Comparison of ENCODE assay signal across 1 cellular context in the genomic region with DNA sequence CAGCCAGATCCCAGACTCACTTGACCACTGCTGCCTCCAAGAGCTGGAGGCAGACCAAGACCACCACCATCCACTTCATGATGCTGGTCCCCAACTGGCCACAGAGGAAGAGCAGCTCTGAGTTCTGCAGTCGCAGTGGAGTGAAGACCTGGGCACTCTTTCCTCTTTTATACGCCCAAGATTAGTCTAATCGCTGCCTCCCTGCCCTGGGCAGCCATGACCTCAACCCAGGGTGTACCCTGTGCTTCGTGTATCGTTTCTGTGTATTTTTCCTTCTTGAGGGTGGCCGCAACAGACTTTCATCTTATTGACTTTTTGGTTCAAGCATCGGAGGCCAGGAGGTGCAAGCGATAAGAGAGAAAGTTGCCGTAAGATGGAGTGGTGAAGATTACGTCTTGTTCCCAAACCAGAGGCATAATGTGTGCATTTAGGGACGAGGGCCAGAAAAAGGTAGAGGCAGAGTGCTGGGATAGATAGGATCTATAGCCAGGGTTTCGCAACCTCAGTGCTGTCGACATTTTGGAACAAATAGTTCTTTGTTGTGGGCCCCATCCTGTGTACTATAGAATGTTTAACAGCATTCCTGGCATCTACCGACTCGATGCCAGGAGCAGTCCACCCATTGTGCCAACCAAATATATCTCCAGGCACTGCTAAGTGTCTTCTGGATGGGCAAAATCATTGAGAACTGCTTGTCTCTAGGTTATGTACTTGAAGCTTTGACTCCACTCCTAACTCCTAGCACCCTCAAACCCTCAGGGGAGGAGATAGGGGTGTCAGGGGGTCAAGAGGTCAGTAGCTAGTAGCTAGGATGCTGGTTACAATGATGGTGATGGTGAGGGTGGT.
TF ChIP-seq lines count a peak whose summit lies in the region.

A gene (minus strand): TSS at position 142 of the 846 bp plus-strand sequence. CDS start 63 bp downstream, at position 79.

TF ChIP-seq in HepG2, 621 proteins besides CTCF, POLR2A, EP300 and RAD21 (continued from another document and continues in another):
- TF ChIP-seq, protein P1, sequence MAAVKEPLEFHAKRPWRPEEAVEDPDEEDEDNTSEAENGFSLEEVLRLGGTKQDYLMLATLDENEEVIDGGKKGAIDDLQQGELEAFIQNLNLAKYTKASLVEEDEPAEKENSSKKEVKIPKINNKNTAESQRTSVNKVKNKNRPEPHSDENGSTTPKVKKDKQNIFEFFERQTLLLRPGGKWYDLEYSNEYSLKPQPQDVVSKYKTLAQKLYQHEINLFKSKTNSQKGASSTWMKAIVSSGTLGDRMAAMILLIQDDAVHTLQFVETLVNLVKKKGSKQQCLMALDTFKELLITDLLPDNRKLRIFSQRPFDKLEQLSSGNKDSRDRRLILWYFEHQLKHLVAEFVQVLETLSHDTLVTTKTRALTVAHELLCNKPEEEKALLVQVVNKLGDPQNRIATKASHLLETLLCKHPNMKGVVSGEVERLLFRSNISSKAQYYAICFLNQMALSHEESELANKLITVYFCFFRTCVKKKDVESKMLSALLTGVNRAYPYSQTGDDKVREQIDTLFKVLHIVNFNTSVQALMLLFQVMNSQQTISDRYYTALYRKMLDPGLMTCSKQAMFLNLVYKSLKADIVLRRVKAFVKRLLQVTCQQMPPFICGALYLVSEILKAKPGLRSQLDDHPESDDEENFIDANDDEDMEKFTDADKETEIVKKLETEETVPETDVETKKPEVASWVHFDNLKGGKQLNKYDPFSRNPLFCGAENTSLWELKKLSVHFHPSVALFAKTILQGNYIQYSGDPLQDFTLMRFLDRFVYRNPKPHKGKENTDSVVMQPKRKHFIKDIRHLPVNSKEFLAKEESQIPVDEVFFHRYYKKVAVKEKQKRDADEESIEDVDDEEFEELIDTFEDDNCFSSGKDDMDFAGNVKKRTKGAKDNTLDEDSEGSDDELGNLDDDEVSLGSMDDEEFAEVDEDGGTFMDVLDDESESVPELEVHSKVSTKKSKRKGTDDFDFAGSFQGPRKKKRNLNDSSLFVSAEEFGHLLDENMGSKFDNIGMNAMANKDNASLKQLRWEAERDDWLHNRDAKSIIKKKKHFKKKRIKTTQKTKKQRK (IDR thresholded peaks at IDR 0.05; ENCODE audit: low read length) = no peak
- TF ChIP-seq ZNF737 (CRISPR knock-in tag; IDR thresholded peaks at IDR 0.05; ENCODE audit: borderline replicate concordance) (no peak; the same call in 1 of the 2 replicates), SKI (IDR thresholded peaks at IDR 0.05; ENCODE audit: partially characterized antibody) (no peak), ZNF430 (CRISPR knock-in tag; IDR thresholded peaks at IDR 0.05) (no peak; the same call in 1 of the 2 replicates), ZNF644 (CRISPR knock-in tag; IDR thresholded peaks at IDR 0.05; ENCODE audit: low read depth) (no peak; the same call in 1 of the 2 replicates), ZNF570 (CRISPR knock-in tag; IDR thresholded peaks at IDR 0.05; ENCODE audit: borderline replicate concordance) (0 out of 2 replicates have a peak, but pooled peaks have one; percentile 59), SAFB2 (CRISPR knock-in tag; IDR thresholded peaks at IDR 0.05; ENCODE audit: borderline replicate concordance, low read depth) (no peak), WIZ (CRISPR knock-in tag; IDR thresholded peaks at IDR 0.05) (0 out of 2 replicates have a peak, but pooled peaks have one; percentile 57), ZNF569 (CRISPR knock-in tag; IDR thresholded peaks at IDR 0.05; ENCODE audit: borderline replicate concordance) (no peak), ZNF296 (CRISPR knock-in tag; conservative IDR thresholded peaks at IDR 0.05) (no peak), ZNF562 (CRISPR knock-in tag; IDR thresholded peaks at IDR 0.05; ENCODE audit: borderline replicate concordance) (no peak), ZZZ3 (CRISPR knock-in tag; IDR thresholded peaks at IDR 0.05; ENCODE audit: borderline replicate concordance) (no peak), ZNF724P (CRISPR knock-in tag; IDR thresholded peaks at IDR 0.05; ENCODE audit: borderline replicate concordance) (0 out of 2 replicates have a peak, but pooled peaks have one; percentile 65), JUND (CRISPR knock-in tag; IDR thresholded peaks at IDR 0.05) (no peak), MEF2D (CRISPR knock-in tag; IDR thresholded peaks at IDR 0.05) (no peak), ZNF564 (CRISPR knock-in tag; IDR thresholded peaks at IDR 0.05) (peak; percentile 35; the same call in 1 of the 2 replicates)
- TF ChIP-seq, protein P2, sequence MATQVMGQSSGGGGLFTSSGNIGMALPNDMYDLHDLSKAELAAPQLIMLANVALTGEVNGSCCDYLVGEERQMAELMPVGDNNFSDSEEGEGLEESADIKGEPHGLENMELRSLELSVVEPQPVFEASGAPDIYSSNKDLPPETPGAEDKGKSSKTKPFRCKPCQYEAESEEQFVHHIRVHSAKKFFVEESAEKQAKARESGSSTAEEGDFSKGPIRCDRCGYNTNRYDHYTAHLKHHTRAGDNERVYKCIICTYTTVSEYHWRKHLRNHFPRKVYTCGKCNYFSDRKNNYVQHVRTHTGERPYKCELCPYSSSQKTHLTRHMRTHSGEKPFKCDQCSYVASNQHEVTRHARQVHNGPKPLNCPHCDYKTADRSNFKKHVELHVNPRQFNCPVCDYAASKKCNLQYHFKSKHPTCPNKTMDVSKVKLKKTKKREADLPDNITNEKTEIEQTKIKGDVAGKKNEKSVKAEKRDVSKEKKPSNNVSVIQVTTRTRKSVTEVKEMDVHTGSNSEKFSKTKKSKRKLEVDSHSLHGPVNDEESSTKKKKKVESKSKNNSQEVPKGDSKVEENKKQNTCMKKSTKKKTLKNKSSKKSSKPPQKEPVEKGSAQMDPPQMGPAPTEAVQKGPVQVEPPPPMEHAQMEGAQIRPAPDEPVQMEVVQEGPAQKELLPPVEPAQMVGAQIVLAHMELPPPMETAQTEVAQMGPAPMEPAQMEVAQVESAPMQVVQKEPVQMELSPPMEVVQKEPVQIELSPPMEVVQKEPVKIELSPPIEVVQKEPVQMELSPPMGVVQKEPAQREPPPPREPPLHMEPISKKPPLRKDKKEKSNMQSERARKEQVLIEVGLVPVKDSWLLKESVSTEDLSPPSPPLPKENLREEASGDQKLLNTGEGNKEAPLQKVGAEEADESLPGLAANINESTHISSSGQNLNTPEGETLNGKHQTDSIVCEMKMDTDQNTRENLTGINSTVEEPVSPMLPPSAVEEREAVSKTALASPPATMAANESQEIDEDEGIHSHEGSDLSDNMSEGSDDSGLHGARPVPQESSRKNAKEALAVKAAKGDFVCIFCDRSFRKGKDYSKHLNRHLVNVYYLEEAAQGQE (IDR thresholded peaks at IDR 0.05; ENCODE audit: borderline replicate concordance in 1 of 2, low read depth in 1 of 2, low read length in 2 of 2) = no peak; a peak in 1 of 4 replicates
- TF ChIP-seq, protein P3, sequence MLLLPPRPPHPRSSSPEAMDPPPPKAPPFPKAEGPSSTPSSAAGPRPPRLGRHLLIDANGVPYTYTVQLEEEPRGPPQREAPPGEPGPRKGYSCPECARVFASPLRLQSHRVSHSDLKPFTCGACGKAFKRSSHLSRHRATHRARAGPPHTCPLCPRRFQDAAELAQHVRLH (CRISPR knock-in tag; IDR thresholded peaks at IDR 0.05; ENCODE audit: borderline replicate concordance, low read depth) = peak; percentile 77
- TF ChIP-seq, protein P4, sequence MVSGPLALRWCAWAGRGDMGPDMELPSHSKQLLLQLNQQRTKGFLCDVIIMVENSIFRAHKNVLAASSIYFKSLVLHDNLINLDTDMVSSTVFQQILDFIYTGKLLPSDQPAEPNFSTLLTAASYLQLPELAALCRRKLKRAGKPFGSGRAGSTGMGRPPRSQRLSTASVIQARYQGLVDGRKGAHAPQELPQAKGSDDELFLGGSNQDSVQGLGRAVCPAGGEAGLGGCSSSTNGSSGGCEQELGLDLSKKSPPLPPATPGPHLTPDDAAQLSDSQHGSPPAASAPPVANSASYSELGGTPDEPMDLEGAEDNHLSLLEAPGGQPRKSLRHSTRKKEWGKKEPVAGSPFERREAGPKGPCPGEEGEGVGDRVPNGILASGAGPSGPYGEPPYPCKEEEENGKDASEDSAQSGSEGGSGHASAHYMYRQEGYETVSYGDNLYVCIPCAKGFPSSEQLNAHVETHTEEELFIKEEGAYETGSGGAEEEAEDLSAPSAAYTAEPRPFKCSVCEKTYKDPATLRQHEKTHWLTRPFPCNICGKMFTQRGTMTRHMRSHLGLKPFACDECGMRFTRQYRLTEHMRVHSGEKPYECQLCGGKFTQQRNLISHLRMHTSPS (CRISPR knock-in tag; IDR thresholded peaks at IDR 0.05; ENCODE audit: low read depth) = peak; percentile 100
- TF ChIP-seq, protein P5, sequence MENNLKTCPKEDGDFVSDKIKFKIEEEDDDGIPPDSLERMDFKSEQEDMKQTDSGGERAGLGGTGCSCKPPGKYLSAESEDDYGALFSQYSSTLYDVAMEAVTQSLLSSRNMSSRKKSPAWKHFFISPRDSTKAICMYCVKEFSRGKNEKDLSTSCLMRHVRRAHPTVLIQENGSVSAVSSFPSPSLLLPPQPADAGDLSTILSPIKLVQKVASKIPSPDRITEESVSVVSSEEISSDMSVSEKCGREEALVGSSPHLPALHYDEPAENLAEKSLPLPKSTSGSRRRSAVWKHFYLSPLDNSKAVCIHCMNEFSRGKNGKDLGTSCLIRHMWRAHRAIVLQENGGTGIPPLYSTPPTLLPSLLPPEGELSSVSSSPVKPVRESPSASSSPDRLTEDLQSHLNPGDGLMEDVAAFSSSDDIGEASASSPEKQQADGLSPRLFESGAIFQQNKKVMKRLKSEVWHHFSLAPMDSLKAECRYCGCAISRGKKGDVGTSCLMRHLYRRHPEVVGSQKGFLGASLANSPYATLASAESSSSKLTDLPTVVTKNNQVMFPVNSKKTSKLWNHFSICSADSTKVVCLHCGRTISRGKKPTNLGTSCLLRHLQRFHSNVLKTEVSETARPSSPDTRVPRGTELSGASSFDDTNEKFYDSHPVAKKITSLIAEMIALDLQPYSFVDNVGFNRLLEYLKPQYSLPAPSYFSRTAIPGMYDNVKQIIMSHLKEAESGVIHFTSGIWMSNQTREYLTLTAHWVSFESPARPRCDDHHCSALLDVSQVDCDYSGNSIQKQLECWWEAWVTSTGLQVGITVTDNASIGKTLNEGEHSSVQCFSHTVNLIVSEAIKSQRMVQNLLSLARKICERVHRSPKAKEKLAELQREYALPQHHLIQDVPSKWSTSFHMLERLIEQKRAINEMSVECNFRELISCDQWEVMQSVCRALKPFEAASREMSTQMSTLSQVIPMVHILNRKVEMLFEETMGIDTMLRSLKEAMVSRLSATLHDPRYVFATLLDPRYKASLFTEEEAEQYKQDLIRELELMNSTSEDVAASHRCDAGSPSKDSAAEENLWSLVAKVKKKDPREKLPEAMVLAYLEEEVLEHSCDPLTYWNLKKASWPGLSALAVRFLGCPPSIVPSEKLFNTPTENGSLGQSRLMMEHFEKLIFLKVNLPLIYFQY (CRISPR knock-in tag; IDR thresholded peaks at IDR 0.05; ENCODE audit: borderline replicate concordance) = no peak
- TF ChIP-seq, protein P6, sequence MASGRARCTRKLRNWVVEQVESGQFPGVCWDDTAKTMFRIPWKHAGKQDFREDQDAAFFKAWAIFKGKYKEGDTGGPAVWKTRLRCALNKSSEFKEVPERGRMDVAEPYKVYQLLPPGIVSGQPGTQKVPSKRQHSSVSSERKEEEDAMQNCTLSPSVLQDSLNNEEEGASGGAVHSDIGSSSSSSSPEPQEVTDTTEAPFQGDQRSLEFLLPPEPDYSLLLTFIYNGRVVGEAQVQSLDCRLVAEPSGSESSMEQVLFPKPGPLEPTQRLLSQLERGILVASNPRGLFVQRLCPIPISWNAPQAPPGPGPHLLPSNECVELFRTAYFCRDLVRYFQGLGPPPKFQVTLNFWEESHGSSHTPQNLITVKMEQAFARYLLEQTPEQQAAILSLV (CRISPR knock-in tag; IDR thresholded peaks at IDR 0.05; ENCODE audit: borderline replicate concordance) = 0 out of 2 replicates have a peak, but pooled peaks have one; percentile 18
- TF ChIP-seq, protein P7, sequence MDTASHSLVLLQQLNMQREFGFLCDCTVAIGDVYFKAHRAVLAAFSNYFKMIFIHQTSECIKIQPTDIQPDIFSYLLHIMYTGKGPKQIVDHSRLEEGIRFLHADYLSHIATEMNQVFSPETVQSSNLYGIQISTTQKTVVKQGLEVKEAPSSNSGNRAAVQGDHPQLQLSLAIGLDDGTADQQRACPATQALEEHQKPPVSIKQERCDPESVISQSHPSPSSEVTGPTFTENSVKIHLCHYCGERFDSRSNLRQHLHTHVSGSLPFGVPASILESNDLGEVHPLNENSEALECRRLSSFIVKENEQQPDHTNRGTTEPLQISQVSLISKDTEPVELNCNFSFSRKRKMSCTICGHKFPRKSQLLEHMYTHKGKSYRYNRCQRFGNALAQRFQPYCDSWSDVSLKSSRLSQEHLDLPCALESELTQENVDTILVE (CRISPR knock-in tag; IDR thresholded peaks at IDR 0.05) = no peak
- TF ChIP-seq, protein P8, sequence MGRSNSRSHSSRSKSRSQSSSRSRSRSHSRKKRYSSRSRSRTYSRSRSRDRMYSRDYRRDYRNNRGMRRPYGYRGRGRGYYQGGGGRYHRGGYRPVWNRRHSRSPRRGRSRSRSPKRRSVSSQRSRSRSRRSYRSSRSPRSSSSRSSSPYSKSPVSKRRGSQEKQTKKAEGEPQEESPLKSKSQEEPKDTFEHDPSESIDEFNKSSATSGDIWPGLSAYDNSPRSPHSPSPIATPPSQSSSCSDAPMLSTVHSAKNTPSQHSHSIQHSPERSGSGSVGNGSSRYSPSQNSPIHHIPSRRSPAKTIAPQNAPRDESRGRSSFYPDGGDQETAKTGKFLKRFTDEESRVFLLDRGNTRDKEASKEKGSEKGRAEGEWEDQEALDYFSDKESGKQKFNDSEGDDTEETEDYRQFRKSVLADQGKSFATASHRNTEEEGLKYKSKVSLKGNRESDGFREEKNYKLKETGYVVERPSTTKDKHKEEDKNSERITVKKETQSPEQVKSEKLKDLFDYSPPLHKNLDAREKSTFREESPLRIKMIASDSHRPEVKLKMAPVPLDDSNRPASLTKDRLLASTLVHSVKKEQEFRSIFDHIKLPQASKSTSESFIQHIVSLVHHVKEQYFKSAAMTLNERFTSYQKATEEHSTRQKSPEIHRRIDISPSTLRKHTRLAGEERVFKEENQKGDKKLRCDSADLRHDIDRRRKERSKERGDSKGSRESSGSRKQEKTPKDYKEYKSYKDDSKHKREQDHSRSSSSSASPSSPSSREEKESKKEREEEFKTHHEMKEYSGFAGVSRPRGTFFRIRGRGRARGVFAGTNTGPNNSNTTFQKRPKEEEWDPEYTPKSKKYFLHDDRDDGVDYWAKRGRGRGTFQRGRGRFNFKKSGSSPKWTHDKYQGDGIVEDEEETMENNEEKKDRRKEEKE (IDR thresholded peaks at IDR 0.05) = no peak
- TF ChIP-seq, protein P9, sequence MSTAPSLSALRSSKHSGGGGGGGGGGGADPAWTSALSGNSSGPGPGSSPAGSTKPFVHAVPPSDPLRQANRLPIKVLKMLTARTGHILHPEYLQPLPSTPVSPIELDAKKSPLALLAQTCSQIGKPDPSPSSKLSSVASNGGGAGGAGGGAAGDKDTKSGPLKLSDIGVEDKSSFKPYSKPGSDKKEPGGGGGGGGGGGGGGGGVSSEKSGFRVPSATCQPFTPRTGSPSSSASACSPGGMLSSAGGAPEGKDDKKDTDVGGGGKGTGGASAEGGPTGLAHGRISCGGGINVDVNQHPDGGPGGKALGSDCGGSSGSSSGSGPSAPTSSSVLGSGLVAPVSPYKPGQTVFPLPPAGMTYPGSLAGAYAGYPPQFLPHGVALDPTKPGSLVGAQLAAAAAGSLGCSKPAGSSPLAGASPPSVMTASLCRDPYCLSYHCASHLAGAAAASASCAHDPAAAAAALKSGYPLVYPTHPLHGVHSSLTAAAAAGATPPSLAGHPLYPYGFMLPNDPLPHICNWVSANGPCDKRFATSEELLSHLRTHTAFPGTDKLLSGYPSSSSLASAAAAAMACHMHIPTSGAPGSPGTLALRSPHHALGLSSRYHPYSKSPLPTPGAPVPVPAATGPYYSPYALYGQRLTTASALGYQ (CRISPR knock-in tag; IDR thresholded peaks at IDR 0.05) = peak; percentile 96
